ENCODE assay signal across 28 cellular contexts in genomic region chr2:32108111-32108510, GRCh38.
"Had no signal": no experiment of that assay in that cellular context is flagged by ENCODE, and none has a peak within 500 bp of the region (broad histone marks: within the 10 kb centered on the region; RNA-seq: fewer than 3 reads in every experiment).

No MANE protein-coding gene starts in this region.

- FAIRE-seq: pancreas had no signal

- DNase-seq: naive thymus-derived CD8-positive, alpha-beta T cell; nephron progenitor cell; nucleus accumbens; pancreas; right cardiac atrium; spleen; stimulated activated CD4-positive, alpha-beta T cell treated with anti-CD3 and anti-CD28 coated beads, Interleukin-12 subunit alpha, Interleukin-12 subunit beta, amount 100 ng/mL, for 4 hours; stimulated activated CD4-positive, alpha-beta T cell treated with anti-CD3 and anti-CD28 coated beads, Interleukin-1b, Interleukin-23, amount 100 ng/mL, for 48 hours; stimulated activated CD4-positive, alpha-beta T cell treated with anti-CD3 and anti-CD28 coated beads, Interleukin-4, amount 100 ng/mL, for 1 hour; stimulated activated CD4-positive, alpha-beta T cell treated with anti-CD3 and anti-CD28 coated beads, Interleukin-4, amount 100 ng/mL, for 4 hours; stimulated activated CD8-positive, alpha-beta memory T cell treated with anti-CD3 and anti-CD28 coated beads, Interleukin-4, amount 100 ng/mL, for 48 hours; stimulated activated naive CD4-positive, alpha-beta T cell; stimulated activated naive CD8-positive, alpha-beta T cell treated with anti-CD3 and anti-CD28 coated beads, Interleukin-15, amount 100 ng/mL, for 72 hours; stimulated activated naive CD8-positive, alpha-beta T cell treated with anti-CD3 and anti-CD28 coated beads, Interleukin-15, Interleukin-2, amounts not matched to agents 100 U/mL and 50 U/mL, for 24 hours; substantia nigra; testis; tibial artery; transverse colon; upper lobe of right lung; uterus had no signal

- H3K4me3 ChIP-seq: pancreas, prostate gland, skin epidermis, smooth muscle cell, spleen, suprapubic skin, testis, tibial artery, transverse colon, upper lobe of right lung, uterus had no signal

- H3K4me1 ChIP-seq: pancreas, prostate gland, spleen, suprapubic skin, testis, tibial artery, transverse colon, upper lobe of right lung, uterus had no signal

- H3K27ac ChIP-seq: pancreas, prostate gland, skin epidermis, spleen, suprapubic skin, testis, tibial artery, transverse colon, upper lobe of right lung, uterus had no signal

- H3K9me3 ChIP-seq: neutrophil, pancreas, prostate gland, testis, transverse colon, upper lobe of right lung had no signal

- ATAC-seq: naive thymus-derived CD8-positive, alpha-beta T cell; natural killer cell treated with Interleukin-12 subunit alpha and Interleukin-12 subunit beta and Interleukin-15 and Interleukin-18, amount 100 ng/mL, for 72 hours; pancreas; right cardiac atrium; sciatic nerve; stimulated activated memory B cell treated with anti-CD40 and anti-IgM and Interleukin-4, amounts not matched to agents 10 μg/mL and 1 μg/mL and 100 μg/mL, for 72 hours; stimulated activated naive CD8-positive, alpha-beta T cell treated with anti-CD3 and anti-CD28 coated beads, Interleukin-15, amount 100 ng/mL, for 72 hours; stimulated activated naive CD8-positive, alpha-beta T cell treated with anti-CD3 and anti-CD28 coated beads, Interleukin-15, Interleukin-2, amounts not matched to agents 100 U/mL and 50 U/mL, for 24 hours; upper lobe of right lung had no signal

- H3K36me3 ChIP-seq: prostate gland, uterus had no signal

- H3K27me3 ChIP-seq: neutrophil, pancreas, spleen, suprapubic skin, testis, tibial artery, transverse colon, upper lobe of right lung, uterus had no signal

- H3K4me2 ChIP-seq: smooth muscle cell had no signal
